Comparison of ENCODE assay signal across 9 cellular contexts in genomic region chr12:114799574-114800487, GRCh38.
DNase-seq lines count a peak whose midpoint lies in the region; ATAC-seq and TF ChIP-seq lines count a peak whose summit lies in the region.
"Had no signal": no experiment of that assay in that cellular context is flagged by ENCODE, and none has a peak within 500 bp of the region (broad histone marks: within the 10 kb centered on the region; RNA-seq: fewer than 3 reads in every experiment).

No MANE protein-coding gene starts in this region.

- H3K27me3 ChIP-seq in Caco-2 (replicated peaks; ENCODE audit: control insufficient read depth, insufficient read depth, low read length) (no peaks in the 10 kb centered on the region), heart right ventricle (peaks cover 0 to 3% (median 0%) of the 10 kb centered on the region in 7 donors), ovary (no peaks in the 10 kb centered on the region)

- no peak for TF ChIP-seq POLR2A in ovary (IDR thresholded peaks at IDR 0.05)

- intact Hi-C loops in Caco-2 (cut with micrococcal nuclease; ENCODE audit: unreplicated experiment) = loop anchor here (1.0 to 5.0 kb wide), 2 partner anchors 98 to 116 kb away; partner anchors contain the start of gene TBX3
- intact Hi-C loops in heart right ventricle (cut with DNase I) = no loop called here
- intact Hi-C loops in ovary (cut with DNase I) = loop anchor here in 1 of 4 donors (10.0 kb wide), 1 partner anchor 105 kb away; no protein-coding TSS in a partner anchor

- POLR2A ChIA-PET in Caco-2 (lab: Charles Lee) = interaction anchor here (0.6 to 1.3 kb wide), 5 partner anchors 11 to 119 kb away, joined by 3 to 17 read pairs (median 4); partner anchors contain the start of gene TBX3

- peak; percentile 92 to 96 for DNase-seq in Caco-2
- peak; percentile 91 for DNase-seq in RPMI7951 (ENCODE audit: low read depth)
- peak; percentile 80 to 81 for DNase-seq in heart right ventricle
- DNase-seq in ovary = peak; percentile 42 to 87 (median 85)
- no peak for DNase-seq in activated CD4-positive, alpha-beta T cell treated with anti-CD3 and anti-CD28 coated beads for 1 hour
- DNase-seq in 8988T = no peak
- DNase-seq: activated T-cell treated with anti-CD3 and anti-CD28 coated beads, Interleukin-2, amount 50 U/mL, for 48 hours had no signal

- WGBS in heart right ventricle, 2 donors = 36 to 48% methylated on average over 16 of the region's 16 CpGs
- 47 to 52% (median 49%) methylated on average over 16 of the region's 16 CpGs for WGBS in ovary, 3 donors

- BruUV-seq in Caco-2 (replicated peaks; lab: Mats Ljungman, UMichigan) = no TSS peak

- ATAC-seq in heart right ventricle (peak; percentile 92 to 100 (median 98)), HG02571 (IDR thresholded peaks at IDR 0.05; ENCODE audit: unreplicated experiment) (no peak), GM19467 (IDR thresholded peaks at IDR 0.05; ENCODE audit: unreplicated experiment) (no peak)

- no peak overlapping the region for H3K4me3 Mint-ChIP-seq in Caco-2 (ENCODE audit: unreplicated experiment)

- H3K4me1 ChIP-seq in Caco-2 (peaks cover 32% of the 10 kb centered on the region), heart right ventricle (peaks cover 0 to 15% (median 7%) of the 10 kb centered on the region in 9 donors), ovary (ENCODE audit: insufficient read depth) (peaks cover 7% of the 10 kb centered on the region)

- H3K9me3 ChIP-seq in Caco-2 (no peaks in the 10 kb centered on the region), heart right ventricle (peaks cover 0 to 5% (median 0%) of the 10 kb centered on the region in 11 donors), ovary (no peaks in the 10 kb centered on the region)

- H3K9me3 Mint-ChIP-seq in Caco-2 (ENCODE audit: unreplicated experiment) = no peaks in the 10 kb centered on the region

- H3K36me3 ChIP-seq in Caco-2 (ENCODE audit: control insufficient read depth, insufficient read depth, low read length) (no peaks in the 10 kb centered on the region), heart right ventricle (no peaks in the 10 kb centered on the region), ovary (no peaks in the 10 kb centered on the region)

- H3K27ac ChIP-seq in heart right ventricle (peak overlapping the region in 1 of 10 donors; percentile 15), ovary (peak overlapping the region in 1 of 2 donors; percentile 20)

- peaks cover 5% of the 10 kb centered on the region for H3K36me3 Mint-ChIP-seq in Caco-2 (ENCODE audit: insufficient read depth, unreplicated experiment)

- peak overlapping the region; percentile 81 for H3K27ac Mint-ChIP-seq in Caco-2 (ENCODE audit: unreplicated experiment)

- no peak for TF ChIP-seq EP300 in ovary (IDR thresholded peaks at IDR 0.05)

- H3K4me3 ChIP-seq in Caco-2 (ENCODE audit: low read depth, low read length) (no peak overlapping the region), heart right ventricle (no peak overlapping the region), ovary (no peak overlapping the region)

- TF ChIP-seq CTCF in Caco-2 (IDR thresholded peaks at IDR 0.05; ENCODE audit: insufficient read depth in 1 of 2, low read depth in 1 of 2, low read length in 1 of 2, severe bottlenecking in 1 of 2, unreplicated experiment in 1 of 2) (no peak), heart right ventricle (IDR thresholded peaks at IDR 0.05) (no peak), ovary (IDR thresholded peaks at IDR 0.05) (no peak)

- H3K27me3 Mint-ChIP-seq in Caco-2 (ENCODE audit: insufficient read depth, unreplicated experiment) = no peaks in the 10 kb centered on the region

- CTCF ChIA-PET in Caco-2 (lab: Charles Lee) = interaction anchor here (0.7 to 1.5 kb wide), 2 partner anchors 96 to 116 kb away, joined by 3 to 4 read pairs; partner anchors contain the start of gene TBX3

- peaks cover 17% of the 10 kb centered on the region for H3K4me1 Mint-ChIP-seq in Caco-2 (ENCODE audit: low read depth, unreplicated experiment)

Comparison
In these comparisons a context has a peak if more than half of its experiments do, and no peak if none do; other contexts are left out.
1. DNase-seq: peak in Caco-2 (2 of 2), RPMI7951 (single experiment), heart right ventricle (2 of 2) and ovary (5 of 5); none in activated CD4-positive, alpha-beta T cell treated with anti-CD3 and anti-CD28 coated beads for 1 hour (single experiment) and 8988T (single experiment).
2. ATAC-seq: peak in heart right ventricle (8 of 8); none in HG02571 (single experiment) and GM19467 (single experiment).